In genomic region chr16:27690604-27691003, GRCh38 we compare ENCODE assay signal across 9 cellular contexts.
DNase-seq lines count a peak whose midpoint lies in the region; ATAC-seq and TF ChIP-seq lines count a peak whose summit lies in the region.
"Had no signal": no experiment of that assay in that cellular context is flagged by ENCODE, and none has a peak within 500 bp of the region (broad histone marks: within the 10 kb centered on the region; RNA-seq: fewer than 3 reads in every experiment).

No MANE protein-coding gene starts in this region.

- no peaks in the 10 kb centered on the region for H3K9me3 Mint-ChIP-seq in activated CD4-positive, alpha-beta memory T cell treated with anti-CD3 and anti-CD28 coated beads for 36 hours
- H3K9me3 Mint-ChIP-seq in immature natural killer cell, result no peaks in the 10 kb centered on the region

- intact Hi-C loops in activated CD4-positive, alpha-beta memory T cell treated with anti-CD3 and anti-CD28 coated beads for 36 hours (cut with micrococcal nuclease), result no loop called here

- H3F3A ChIP-seq in DOHH2 (ENCODE audit: control insufficient read depth, insufficient read depth), result no peaks in the 10 kb centered on the region

- H3K27me3 ChIP-seq in DOHH2 (ENCODE audit: control insufficient read depth, low read length), result no peaks in the 10 kb centered on the region
- H3K27me3 ChIP-seq: SJSA1 had no signal

- H3K36me3 Mint-ChIP-seq in activated CD4-positive, alpha-beta memory T cell treated with anti-CD3 and anti-CD28 coated beads for 36 hours, result no peaks in the 10 kb centered on the region
- H3K36me3 Mint-ChIP-seq in immature natural killer cell, result no peaks in the 10 kb centered on the region

- ATAC-seq in HG03196 (IDR thresholded peaks at IDR 0.05; ENCODE audit: unreplicated experiment) (no peak), HG02884 (IDR thresholded peaks at IDR 0.05; ENCODE audit: unreplicated experiment) (no peak)

- no peak overlapping the region for H3K27ac ChIP-seq in DOHH2 (ENCODE audit: low read depth, low read length)
- H3K27ac ChIP-seq: SJSA1 had no signal

- POLR2A ChIA-PET in activated CD4-positive, alpha-beta memory T cell treated with anti-CD3 and anti-CD28 coated beads for 36 hours (lab: Charles Lee), result no interaction called here

- CTCF ChIA-PET in activated CD4-positive, alpha-beta memory T cell treated with anti-CD3 and anti-CD28 coated beads for 36 hours (lab: Charles Lee), result interaction anchor here (0.7 to 1.4 kb wide), 3 partner anchors 157 to 380 kb away, joined by 3 to 5 read pairs (median 4); no protein-coding TSS in a partner anchor

- H3K36me3 ChIP-seq in DOHH2 (ENCODE audit: control insufficient read depth, low read length), result no peaks in the 10 kb centered on the region
- H3K36me3 ChIP-seq: SJSA1 had no signal

- no peaks in the 10 kb centered on the region for H4K20me1 ChIP-seq in DOHH2 (ENCODE audit: control insufficient read depth, insufficient read depth, low read depth, low read length)

- H3K4me1 Mint-ChIP-seq in activated CD4-positive, alpha-beta memory T cell treated with anti-CD3 and anti-CD28 coated beads for 36 hours (ENCODE audit: low read depth), result no peaks in the 10 kb centered on the region
- no peaks in the 10 kb centered on the region for H3K4me1 Mint-ChIP-seq in immature natural killer cell

- TF ChIP-seq CTCF in DOHH2 (IDR thresholded peaks at IDR 0.05; ENCODE audit: low read depth, low read length, poor library complexity, severe bottlenecking), result peak; percentile 82

- no peak overlapping the region for H3K4me3 ChIP-seq in DOHH2 (ENCODE audit: low read length)
- H3K4me3 ChIP-seq: SJSA1 had no signal

- H3K79me2 ChIP-seq in DOHH2 (ENCODE audit: control insufficient read depth, low read length), result no peaks in the 10 kb centered on the region

- no peaks in the 10 kb centered on the region for H3K9me2 ChIP-seq in DOHH2 (replicated peaks; ENCODE audit: control insufficient read depth, low read length)

- H3K27ac Mint-ChIP-seq in activated CD4-positive, alpha-beta memory T cell treated with anti-CD3 and anti-CD28 coated beads for 36 hours, result no peak overlapping the region
- no peak overlapping the region for H3K27ac Mint-ChIP-seq in immature natural killer cell

- no peak overlapping the region for H3K4me2 ChIP-seq in DOHH2 (ENCODE audit: low read length)

- H3K9me3 ChIP-seq in DOHH2 (ENCODE audit: control insufficient read depth, insufficient read depth, low read length), result no peaks in the 10 kb centered on the region
- H3K9me3 ChIP-seq: SJSA1 had no signal

- no peaks in the 10 kb centered on the region for H3K4me1 ChIP-seq in DOHH2 (ENCODE audit: control insufficient read depth, low read length)
- H3K4me1 ChIP-seq: SJSA1 had no signal

- no peaks in the 10 kb centered on the region for H3K27me3 Mint-ChIP-seq in activated CD4-positive, alpha-beta memory T cell treated with anti-CD3 and anti-CD28 coated beads for 36 hours
- H3K27me3 Mint-ChIP-seq in immature natural killer cell (ENCODE audit: low read depth in 3 of 3), result peaks cover 0 to 2% (median 0%) of the 10 kb centered on the region in 3 donors

- no peak overlapping the region for H3K4me3 Mint-ChIP-seq in activated CD4-positive, alpha-beta memory T cell treated with anti-CD3 and anti-CD28 coated beads for 36 hours
- no peak overlapping the region for H3K4me3 Mint-ChIP-seq in immature natural killer cell

- peak in 53 of 76 experiments; percentile 2 to 62 (median 27) for DNase-seq in HUDEP-2 (lab: John Stamatoyannopoulos, UW; ENCODE audit: unreplicated experiment in 76 of 76)
- DNase-seq in activated CD4-positive, alpha-beta memory T cell treated with anti-CD3 and anti-CD28 coated beads for 36 hours, result peak; percentile 35
- peak; percentile 3 to 7 (median 5) for DNase-seq in immature natural killer cell
- no peak for DNase-seq in GM19240 (ENCODE audit: insufficient read length, low spot score)
- no peak for DNase-seq in LoVo (ENCODE audit: low spot score)

Comparison
In these comparisons a context has a peak if more than half of its experiments do, and no peak if none do; other contexts are left out.
1. DNase-seq: peak in HUDEP-2 (53 of 76), activated CD4-positive, alpha-beta memory T cell treated with anti-CD3 and anti-CD28 coated beads for 36 hours (single experiment) and immature natural killer cell (3 of 3); none in GM19240 (single experiment) and LoVo (single experiment).